In genomic region chr16:4182581-4183257, GRCh38 we compare ENCODE assay signal across 8 cellular contexts. TPM values are rescaled to one million over a fixed set of nuclear protein-coding genes. Genes with fewer than 3 reads are reported as not detected.
A peak's percentile ranks its signal among the peaks of the same experiment; 100 is the strongest.
DNase-seq lines count a peak whose midpoint lies in the region; ATAC-seq and TF ChIP-seq lines count a peak whose summit lies in the region.

No MANE protein-coding gene starts in this region.

- peaks cover 6% of the 10 kb centered on the region for H3K4me1 ChIP-seq in CD4-positive, CD25-positive, alpha-beta regulatory T cell (ENCODE audit: control insufficient read depth, insufficient read depth, low read length, poor library complexity, severe bottlenecking)
- H3K4me1 ChIP-seq in Karpas-422 (ENCODE audit: low read length) = peaks cover 19% of the 10 kb centered on the region
- peaks cover 4 to 7% of the 10 kb centered on the region in 2 donors for H3K4me1 ChIP-seq in mucosa of rectum (ENCODE audit: control insufficient read depth in 2 of 2, insufficient read depth in 2 of 2, low read length in 2 of 2)

- H3K9me3 Mint-ChIP-seq in CD4-positive, CD25-positive, alpha-beta regulatory T cell = peaks cover 0 to 4% (median 0%) of the 10 kb centered on the region in 7 donors

- peak overlapping the region; percentile 98 for H3K4me2 ChIP-seq in Karpas-422 (ENCODE audit: low read depth, low read length, poor library complexity, severe bottlenecking)

- no peak overlapping the region for H3K27ac Mint-ChIP-seq in CD4-positive, CD25-positive, alpha-beta regulatory T cell

- H3K4me3 Mint-ChIP-seq in CD4-positive, CD25-positive, alpha-beta regulatory T cell = peak overlapping the region; percentile 60 to 81 (median 78)

- no peaks in the 10 kb centered on the region for H3K36me3 Mint-ChIP-seq in CD4-positive, CD25-positive, alpha-beta regulatory T cell

- peaks cover 12% of the 10 kb centered on the region for H3K27me3 Mint-ChIP-seq in CD4-positive, CD25-positive, alpha-beta regulatory T cell

- peak in 1 of 2 donors; percentile 12 for ATAC-seq in CD4-positive, CD25-positive, alpha-beta regulatory T cell (ENCODE audit: low read depth in 2 of 2)
- peak; percentile 23 for ATAC-seq in GM21515 (IDR thresholded peaks at IDR 0.05; ENCODE audit: unreplicated experiment)

- no peaks in the 10 kb centered on the region for H3K9me2 ChIP-seq in Karpas-422 (replicated peaks; ENCODE audit: insufficient read depth, low read length)

- peak overlapping the region; percentile 88; the same call in 1 of the 2 replicates for H2AFZ ChIP-seq in Karpas-422 (ENCODE audit: low read length)

- H3K4me3 ChIP-seq in CD4-positive, CD25-positive, alpha-beta regulatory T cell (ENCODE audit: low read depth, low read length) = peak overlapping the region; percentile 26
- H3K4me3 ChIP-seq in Karpas-422 (ENCODE audit: low read length) (peak overlapping the region; percentile 79), brain microvascular endothelial cell (ENCODE audit: low read depth, low read length) (peak overlapping the region; percentile 77), mucosa of rectum (ENCODE audit: low read length in 2 of 2) (peak overlapping the region; percentile 82 to 84)

- no peak for TF ChIP-seq CTCF in brain microvascular endothelial cell (IDR thresholded peaks at IDR 0.05; ENCODE audit: low read depth, low read length, missing control alignments)

- no peaks in the 10 kb centered on the region for H3K36me3 ChIP-seq in CD4-positive, CD25-positive, alpha-beta regulatory T cell (ENCODE audit: control insufficient read depth, insufficient read depth, low read length)
- no peaks in the 10 kb centered on the region for H3K36me3 ChIP-seq in Karpas-422 (ENCODE audit: insufficient read depth, low read length)
- H3K36me3 ChIP-seq in brain microvascular endothelial cell (replicated peaks) = no peaks in the 10 kb centered on the region
- H3K36me3 ChIP-seq in mucosa of rectum (ENCODE audit: control insufficient read depth in 2 of 2, insufficient read depth in 2 of 2, low read length in 2 of 2) = no peaks in the 10 kb centered on the region

- no peaks in the 10 kb centered on the region for H3K79me2 ChIP-seq in Karpas-422 (ENCODE audit: low read length)

- H3K27ac ChIP-seq in CD4-positive, CD25-positive, alpha-beta regulatory T cell (ENCODE audit: insufficient read depth, low read length, poor library complexity, severe bottlenecking) = no peak overlapping the region
- no peak overlapping the region for H3K27ac ChIP-seq in Karpas-422 (ENCODE audit: low read length)
- H3K27ac ChIP-seq in brain microvascular endothelial cell = no peak overlapping the region
- H3K27ac ChIP-seq in mucosa of rectum (ENCODE audit: low read depth in 2 of 2, low read length in 2 of 2) = peak overlapping the region; percentile 92 to 93

- in situ Hi-C loops in brain microvascular endothelial cell (cut with HindIII; ENCODE audit: low pct_ligation_motif_present, low sequenced_read_pairs) = no loop called here

- H3K4me1 Mint-ChIP-seq in CD4-positive, CD25-positive, alpha-beta regulatory T cell = peaks cover 0 to 9% (median 3%) of the 10 kb centered on the region in 4 donors

- H4K20me1 ChIP-seq in Karpas-422 (ENCODE audit: insufficient read depth, low read depth, low read length) = no peaks in the 10 kb centered on the region

- DNase-seq in CD4-positive, CD25-positive, alpha-beta regulatory T cell = no peak
- no peak for DNase-seq in Karpas-422
- no peak for DNase-seq in brain microvascular endothelial cell
- DNase-seq in NCI-H1436 (lab: John Stamatoyannopoulos, UW) = no peak
- no peak for DNase-seq in NCI-H345 (lab: John Stamatoyannopoulos, UW)
- DNase-seq in stimulated activated CD4-positive, alpha-beta T cell treated with anti-CD3 and anti-CD28 coated beads, Interleukin-12 subunit alpha, Interleukin-12 subunit beta, amount 100 ng/mL, for 4 hours = no peak

- no peaks in the 10 kb centered on the region for H3K9me3 ChIP-seq in CD4-positive, CD25-positive, alpha-beta regulatory T cell (ENCODE audit: control insufficient read depth in 2 of 2, low read length in 2 of 2)
- H3K9me3 ChIP-seq in Karpas-422 (ENCODE audit: low read length) (no peaks in the 10 kb centered on the region), mucosa of rectum (ENCODE audit: control insufficient read depth in 2 of 2, low read length in 2 of 2) (no peaks in the 10 kb centered on the region)

- no peaks in the 10 kb centered on the region for H3K27me3 ChIP-seq in CD4-positive, CD25-positive, alpha-beta regulatory T cell (ENCODE audit: control insufficient read depth, insufficient read depth, low read length)
- H3K27me3 ChIP-seq in Karpas-422 (ENCODE audit: low read length) (no peaks in the 10 kb centered on the region), brain microvascular endothelial cell (replicated peaks) (no peaks in the 10 kb centered on the region), mucosa of rectum (ENCODE audit: control insufficient read depth in 2 of 2, insufficient read depth in 2 of 2, low read length in 2 of 2) (peaks cover 0 to 3% of the 10 kb centered on the region in 2 donors)

- H3K9ac ChIP-seq in Karpas-422 (ENCODE audit: low read length) (peak overlapping the region; percentile 89), mucosa of rectum (ENCODE audit: low read depth in 1 of 2, low read length in 2 of 2) (peak overlapping the region; percentile 72 to 89)

RNA-seq across cellular contexts. Expression of gene SRL, which starts 59.2 kb away (rescaled TPM):
- total RNA-seq in CD4-positive, CD25-positive, alpha-beta regulatory T cell = not detected
- polyA plus RNA-seq in CD4-positive, CD25-positive, alpha-beta regulatory T cell = not detected
- 0.11 TPM in 1 of 2 replicates, not detected in the other for total RNA-seq in Karpas-422 (2014; rRNA removed; shearing (Covaris generic); ENCODE audit: low replicate concordance)

Comparison
In these comparisons a context has a peak if more than half of its experiments do, and no peak if none do; other contexts are left out.
1. H3K27ac ChIP-seq: peak in mucosa of rectum (2 of 2); none in CD4-positive, CD25-positive, alpha-beta regulatory T cell (single experiment), Karpas-422 (single experiment) and brain microvascular endothelial cell (single experiment).
2. H3K4me3 ChIP-seq: peak in every context shown above with its lines; median percentile 83 in mucosa of rectum; 79 in Karpas-422; 77 in brain microvascular endothelial cell; 26 in CD4-positive, CD25-positive, alpha-beta regulatory T cell.